23 cellular contexts compared by ENCODE assay signal in genomic region chr14:102011631-102012030, GRCh38. TPM values are rescaled to one million over a fixed set of nuclear protein-coding genes. Genes with fewer than 3 reads are reported as not detected.
DNase-seq lines count a peak whose midpoint lies in the region; ATAC-seq, FAIRE-seq and TF ChIP-seq lines count a peak whose summit lies in the region.
"Had no signal": no experiment of that assay in that cellular context is flagged by ENCODE, and none has a peak within 500 bp of the region (broad histone marks: within the 10 kb centered on the region; RNA-seq: fewer than 3 reads in every experiment).

No MANE protein-coding gene starts in this region.

- intact Hi-C loops in GM12878 (cut with micrococcal nuclease; ENCODE audit: unreplicated experiment): no loop called here
- intact Hi-C loops in posterior vena cava (cut with DNase I): no loop called here

- POLR2A ChIA-PET in GM12878 (lab: Charles Lee): no interaction called here

- DNase-seq in GM12878 (ENCODE audit: low read depth, low spot score) (no peak), endothelial cell (ENCODE audit: low spot score) (no peak), posterior vena cava (ENCODE audit: low spot score) (peak; percentile 36), cerebellar nuclear complex (lab: John Stamatoyannopoulos, UW) (no peak), DMS153 (lab: John Stamatoyannopoulos, UW) (no peak)
- DNase-seq in activated CD4-positive, CD25-positive, alpha-beta regulatory T cell (lab: John Stamatoyannopoulos, UW): no peak
- DNase-seq: 8988T; ACHN; AML-193; BE2C; Calu3; CD4-positive, alpha-beta T cell; COR-L47; DND-41; H9 had no signal

- peak overlapping the region; percentile 66 for H3K4me3 Mint-ChIP-seq in endothelial cell (ENCODE audit: unreplicated experiment)
- H3K4me3 Mint-ChIP-seq: CD14-positive monocyte; CD4-positive, alpha-beta T cell; GM23338; H9 had no signal

- RAD21 ChIA-PET in GM12878 (lab: Charles Lee; ENCODE audit: unreplicated experiment): no interaction called here

- peaks cover 45 to 67% of the 10 kb centered on the region in 2 experiments for H3K36me3 ChIP-seq in GM12878 (ENCODE audit: control insufficient read depth in 2 of 2, insufficient read depth in 2 of 2, low read length in 1 of 2)

- no peak for TF ChIP-seq RAD21 in GM12878 (IDR thresholded peaks at IDR 0.05; ENCODE audit: insufficient read depth, low read depth, low read length)

- TF ChIP-seq CTCF in GM12878 (IDR thresholded peaks at IDR 0.05 in 2 of 3, conservative IDR thresholded peaks at IDR 0.05 in 1 of 3; ENCODE audit: control insufficient read depth in 2 of 3, extremely low read depth in 1 of 3, insufficient read depth in 1 of 3, low read depth in 3 of 3, low read length in 3 of 3): no peak
- no peak for TF ChIP-seq CTCF in endothelial cell (IDR thresholded peaks at IDR 0.05; ENCODE audit: unreplicated experiment)

- no peak overlapping the region for H3K4me2 ChIP-seq in GM12878 (ENCODE audit: control insufficient read depth, insufficient read depth)
- H3K4me2 ChIP-seq: A549; BLaER1 treated with 17β-estradiol and CSF1 and Interleukin-3, amounts not matched to agents 10 nM and 100 nM; GM23338 had no signal

- in situ Hi-C loops in GM12878 (cut with MboI): no loop called here

- TF ChIP-seq EP300 in GM12878 (IDR thresholded peaks at IDR 0.05; ENCODE audit: borderline replicate concordance in 1 of 2, control insufficient read depth in 1 of 2, low read depth in 2 of 2, low read length in 2 of 2): no peak

- no peaks in the 10 kb centered on the region for H3K79me2 ChIP-seq in GM12878 (ENCODE audit: control insufficient read depth, insufficient read depth, low read length)

- no peaks in the 10 kb centered on the region for H3K9me3 Mint-ChIP-seq in endothelial cell (ENCODE audit: unreplicated experiment)
- H3K9me3 Mint-ChIP-seq: CD14-positive monocyte; CD4-positive, alpha-beta T cell; GM23338; H9 had no signal

- H3K9ac ChIP-seq in GM12878 (ENCODE audit: control insufficient read depth, insufficient read depth, low read length): no peak overlapping the region
- H3K9ac ChIP-seq: BLaER1 treated with 17β-estradiol and CSF1 and Interleukin-3, amounts not matched to agents 10 nM and 100 nM had no signal

- ATAC-seq in GM12878: no peak
- ATAC-seq in HG03039 (IDR thresholded peaks at IDR 0.05; ENCODE audit: unreplicated experiment): no peak
- ATAC-seq: A549, GM23338, HCT116 had no signal

- H3K4me1 Mint-ChIP-seq in endothelial cell (ENCODE audit: unreplicated experiment): no peaks in the 10 kb centered on the region
- H3K4me1 Mint-ChIP-seq: CD14-positive monocyte, GM23338, H9 had no signal

- no peak for FAIRE-seq in GM12878 (lab: Jason Lieb, UNC)
- FAIRE-seq: A549, G401.6, GM18507 had no signal

- peaks cover 2% of the 10 kb centered on the region for H3K27me3 Mint-ChIP-seq in endothelial cell (ENCODE audit: unreplicated experiment)
- H3K27me3 Mint-ChIP-seq: CD4-positive, alpha-beta T cell had no signal

- no peaks in the 10 kb centered on the region for H3K27me3 ChIP-seq in GM12878 (replicated peaks in 1 of 2; ENCODE audit: control insufficient read depth in 2 of 2, insufficient read depth in 2 of 2, low read length in 1 of 2)
- H3K27me3 ChIP-seq: BE2C; BLaER1 treated with 17β-estradiol and CSF1 and Interleukin-3, amounts not matched to agents 10 nM and 100 nM had no signal

- peaks cover 82% of the 10 kb centered on the region for H3K36me3 Mint-ChIP-seq in endothelial cell (ENCODE audit: low read depth, unreplicated experiment)

- no peaks in the 10 kb centered on the region for H3K9me3 ChIP-seq in GM12878 (replicated peaks; ENCODE audit: control insufficient read depth, insufficient read depth, low read length)
- H3K9me3 ChIP-seq: A549; BE2C; BLaER1 treated with 17β-estradiol and CSF1 and Interleukin-3, amounts not matched to agents 10 nM and 100 nM had no signal

- SMC1A ChIA-PET in GM12878 (lab: Charles Lee; ENCODE audit: uncharacterized antibody, unreplicated experiment): no interaction called here

- WGBS in GM12878 (ENCODE audit: insufficient coverage, insufficient replicate concordance, low lambda C conversion rate, missing lambda C conversion rate): 93% methylated on average over 8 of the region's 8 CpGs

- no peaks in the 10 kb centered on the region for H3K4me1 ChIP-seq in GM12878 (ENCODE audit: control insufficient read depth, insufficient read depth, low read length)
- H3K4me1 ChIP-seq: A549; BE2C; BLaER1 treated with 17β-estradiol and CSF1 and Interleukin-3, amounts not matched to agents 10 nM and 100 nM had no signal

- no peak overlapping the region for H3K4me3 ChIP-seq in GM12878
- H3K4me3 ChIP-seq: A549; BLaER1 treated with 17β-estradiol and CSF1 and Interleukin-3, amounts not matched to agents 10 nM and 100 nM; GM23338 had no signal

- peak; percentile 27; the same call in 1 of the 2 replicates for TF ChIP-seq POLR2A in GM12878 (IDR thresholded peaks at IDR 0.05; ENCODE audit: low read depth, low read length)

- no peak overlapping the region for H3K27ac ChIP-seq in GM12878 (ENCODE audit: control insufficient read depth, insufficient read depth)
- H3K27ac ChIP-seq: A549 had no signal

- H2AFZ ChIP-seq in GM12878 (ENCODE audit: control insufficient read depth, low read depth, low read length): no peak overlapping the region
- H2AFZ ChIP-seq: GM23338 had no signal

- BruUV-seq in GM12878 (replicated peaks; lab: Mats Ljungman, UMichigan): no TSS peak

- CTCF ChIA-PET in GM12878 (lab: Yijun Ruan, JAX): interaction anchor here (0.8 kb wide), 1 partner anchor 304 kb away, joined by 3 read pairs; no protein-coding TSS in a partner anchor

- no peak overlapping the region for H3K27ac Mint-ChIP-seq in endothelial cell (ENCODE audit: unreplicated experiment)
- H3K27ac Mint-ChIP-seq: CD4-positive, alpha-beta T cell; GM23338; H9 had no signal

- H4K20me1 ChIP-seq in GM12878 (ENCODE audit: control insufficient read depth, insufficient read depth): no peaks in the 10 kb centered on the region

TF ChIP-seq in GM12878, 131 proteins besides CTCF, POLR2A, EP300 and RAD21 (continues in another document):
- TF ChIP-seq JUND (IDR thresholded peaks at IDR 0.05; ENCODE audit: low read depth, low read length) (no peak), RUNX3 (IDR thresholded peaks at IDR 0.05; ENCODE audit: low read length) (no peak), POLR2AphosphoS2 (IDR thresholded peaks at IDR 0.05; ENCODE audit: low read depth, low read length) (no peak), SMAD5 (IDR thresholded peaks at IDR 0.05; ENCODE audit: low read depth) (no peak), SPI1 (IDR thresholded peaks at IDR 0.05; ENCODE audit: borderline replicate concordance, insufficient read depth, low read depth, low read length) (no peak), ETV6 (conservative IDR thresholded peaks at IDR 0.05 in 1 of 2, IDR thresholded peaks at IDR 0.05 in 1 of 2; ENCODE audit: borderline replicate concordance in 1 of 2, low read depth in 1 of 2) (no peak), SMC3 (IDR thresholded peaks at IDR 0.05; ENCODE audit: borderline replicate concordance, low read length) (no peak), POLR2AphosphoS5 (IDR thresholded peaks at IDR 0.05; ENCODE audit: low read length) (no peak), HDAC2 (IDR thresholded peaks at IDR 0.05) (no peak)
- TF ChIP-seq, protein P1, sequence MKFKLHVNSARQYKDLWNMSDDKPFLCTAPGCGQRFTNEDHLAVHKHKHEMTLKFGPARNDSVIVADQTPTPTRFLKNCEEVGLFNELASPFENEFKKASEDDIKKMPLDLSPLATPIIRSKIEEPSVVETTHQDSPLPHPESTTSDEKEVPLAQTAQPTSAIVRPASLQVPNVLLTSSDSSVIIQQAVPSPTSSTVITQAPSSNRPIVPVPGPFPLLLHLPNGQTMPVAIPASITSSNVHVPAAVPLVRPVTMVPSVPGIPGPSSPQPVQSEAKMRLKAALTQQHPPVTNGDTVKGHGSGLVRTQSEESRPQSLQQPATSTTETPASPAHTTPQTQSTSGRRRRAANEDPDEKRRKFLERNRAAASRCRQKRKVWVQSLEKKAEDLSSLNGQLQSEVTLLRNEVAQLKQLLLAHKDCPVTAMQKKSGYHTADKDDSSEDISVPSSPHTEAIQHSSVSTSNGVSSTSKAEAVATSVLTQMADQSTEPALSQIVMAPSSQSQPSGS (IDR thresholded peaks at IDR 0.05; ENCODE audit: low read length): no peak
- TF ChIP-seq, protein P2, sequence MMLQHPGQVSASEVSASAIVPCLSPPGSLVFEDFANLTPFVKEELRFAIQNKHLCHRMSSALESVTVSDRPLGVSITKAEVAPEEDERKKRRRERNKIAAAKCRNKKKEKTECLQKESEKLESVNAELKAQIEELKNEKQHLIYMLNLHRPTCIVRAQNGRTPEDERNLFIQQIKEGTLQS (IDR thresholded peaks at IDR 0.05; ENCODE audit: borderline replicate concordance, extremely low read depth, low read depth, low read length): no peak

RNA-seq across cellular contexts. Expression of gene DYNC1H1, which starts 47.3 kb away (rescaled TPM):
- total RNA-seq in GM12878 (2013; cell fraction: nucleolus; rRNA removed): 360 and 384 TPM in 2 replicates
- total RNA-seq in GM12878 (2014; rRNA removed): 187 and 198 TPM in 2 replicates
- 95.2 and 102 TPM in 2 replicates for total RNA-seq in GM12878 (2014; rRNA removed; fragmentation: Illumina TruSeq; extraction: Trizol)
- 288 and 291 TPM in 2 replicates for total RNA-seq in GM12878 (2021)
- 70.0 TPM for polyA plus RNA-seq in GM12878 (2011; ENCODE audit: low read depth)
- 30.1 and 54.9 TPM in 2 replicates for polyA plus RNA-seq in GM12878 (2011; rRNA removed)
- polyA plus RNA-seq in GM12878 (2011; cell fraction: cytosol; rRNA removed): 103 and 133 TPM in 2 replicates
- polyA plus RNA-seq in GM12878 (2011; cell fraction: nucleus; rRNA removed): 156 and 247 TPM in 2 replicates
- 76.3 and 94.6 TPM in 2 replicates for polyA plus RNA-seq in GM12878 (2012)
- 111 and 123 TPM in 2 replicates for polyA plus RNA-seq in GM12878 (2014; fragmentation: Illumina TruSeq; extraction: Trizol)
- polyA plus RNA-seq in GM12878 (2014; fragmentation: Nextera tagmentation; extraction: Ambion mirVana): 10 to 100 TPM; 38.4 to 54.0 TPM
- 101 and 117 TPM in 2 replicates for polyA plus RNA-seq in GM12878 (2014; rRNA removed)
- 100 to 1,000 TPM; 121 to 122 TPM for polyA plus RNA-seq in GM12878 (2016; fragmentation: Nextera tagmentation; extraction: Ambion mirVana)
- 232 and 242 TPM in 2 replicates for polyA minus RNA-seq in GM12878 (2011; rRNA and poly(A)+ RNA removed)
- polyA minus RNA-seq in GM12878 (2011; cell fraction: cytosol; rRNA and poly(A)+ RNA removed): 131 and 184 TPM in 2 replicates
- 99.3 and 177 TPM in 2 replicates for polyA minus RNA-seq in GM12878 (2011; cell fraction: nucleus; rRNA and poly(A)+ RNA removed)
- total RNA-seq in endothelial cell (ENCODE audit: unreplicated experiment): 662 TPM
- 100 to 1,000 TPM; 421 to 510 TPM for total RNA-seq in posterior vena cava
